20 cellular contexts compared by ENCODE assay signal in genomic region chr16:70600730-70601129, GRCh38. TPM values are rescaled to one million over a fixed set of nuclear protein-coding genes. Genes with fewer than 3 reads are reported as not detected.
"Had no signal": no experiment of that assay in that cellular context is flagged by ENCODE, and none has a peak within 500 bp of the region (broad histone marks: within the 10 kb centered on the region; RNA-seq: fewer than 3 reads in every experiment).

No MANE protein-coding gene starts in this region.

- DNase-seq: dermis blood vessel endothelial cell; dorsolateral prefrontal cortex; effector CD4-positive, alpha-beta T cell; effector memory CD4-positive, alpha-beta T cell; foreskin keratinocyte; hypothalamus; immature natural killer cell; islet precursor cell; kidney; kidney glomerular epithelial cell; left lung; left ventricle myocardium superior; lower lobe of right lung; mesenchymal stem cell; mucosa of descending colon had no signal

- H3K9me3 ChIP-seq: esophagus muscularis mucosa, gastroesophageal sphincter, heart left ventricle, left lung, lower lobe of right lung, mucosa of descending colon had no signal

- H3K4me1 ChIP-seq: esophagus muscularis mucosa, foreskin keratinocyte, gastroesophageal sphincter, left lung, lower lobe of right lung had no signal

- H3K4me3 ChIP-seq: coronary artery, dorsolateral prefrontal cortex, esophagus muscularis mucosa, gastroesophageal sphincter, heart left ventricle, hepatocyte, left lung, lower lobe of right lung, mucosa of descending colon had no signal

- H2AFZ ChIP-seq: hepatocyte had no signal

- ATAC-seq: foreskin keratinocyte, gastroesophageal sphincter, heart left ventricle, left lung, left ventricle myocardium superior, lower lobe of right lung, mucosa of descending colon had no signal

- H3K27ac ChIP-seq: coronary artery, dorsolateral prefrontal cortex, esophagus muscularis mucosa, foreskin keratinocyte, gastroesophageal sphincter, heart left ventricle, hepatocyte, left lung, lower lobe of right lung had no signal

- H3K36me3 ChIP-seq: esophagus muscularis mucosa, gastroesophageal sphincter, heart left ventricle, left lung, lower lobe of right lung had no signal

- H3K4me2 ChIP-seq: hepatocyte had no signal

- H3K27me3 ChIP-seq: dorsolateral prefrontal cortex, esophagus muscularis mucosa, gastroesophageal sphincter, heart left ventricle, hepatocyte, left lung had no signal

RNA-seq across cellular contexts. Expression of gene IL34, which starts 45.6 kb away (rescaled TPM):
- polyA plus RNA-seq: immature natural killer cell had no signal
